Comparison of ENCODE assay signal across 8 cellular contexts in genomic region chr2:233386382-233387041, GRCh38. TPM values are rescaled to one million over a fixed set of nuclear protein-coding genes. Genes with fewer than 3 reads are reported as not detected.
A peak's percentile ranks its signal among the peaks of the same experiment; 100 is the strongest.
DNase-seq lines count a peak whose midpoint lies in the region; ATAC-seq, FAIRE-seq and TF ChIP-seq lines count a peak whose summit lies in the region.

No MANE protein-coding gene starts in this region.

- ATAC-seq in aorta (ENCODE audit: low FRiP score) (peak; percentile 37), GM19452 (IDR thresholded peaks at IDR 0.05; ENCODE audit: unreplicated experiment) (no peak)

- no peak overlapping the region for H3K4me3 ChIP-seq in aorta (ENCODE audit: low read length in 2 of 2)

- intact Hi-C loops in aorta (cut with DNase I), result loop anchor here in 1 of 2 donors (5.0 kb wide), 1 partner anchor 34 kb away; the partner anchor contains the start of gene DGKD

- no peaks in the 10 kb centered on the region for H3K4me1 ChIP-seq in aorta (ENCODE audit: control insufficient read depth in 1 of 2, insufficient read depth in 2 of 2, low read length in 2 of 2)

- FAIRE-seq in H54 (lab: Jason Lieb, UNC), result no peak

- no peaks in the 10 kb centered on the region for H3K9me3 ChIP-seq in aorta (ENCODE audit: control insufficient read depth, low read length)

- no peak for TF ChIP-seq POLR2A in H54 (IDR thresholded peaks at IDR 0.05; ENCODE audit: low read depth, low read length)

- no peaks in the 10 kb centered on the region for H3K36me3 ChIP-seq in aorta (ENCODE audit: control insufficient read depth in 1 of 2, insufficient read depth in 2 of 2, low read length in 1 of 2)

- 36 to 39% methylated on average over 13 of the region's 13 CpGs for WGBS in aorta, 2 donors

- no peaks in the 10 kb centered on the region for H3K27me3 ChIP-seq in aorta (ENCODE audit: control insufficient read depth in 1 of 2, insufficient read depth in 2 of 2, low read length in 1 of 2)

- DNase-seq in stimulated activated CD4-positive, alpha-beta T cell treated with anti-CD3 and anti-CD28 coated beads, Interleukin-1b, Interleukin-23, amount 100 ng/mL, for 48 hours, result peak; percentile 42
- DNase-seq in stimulated activated CD4-positive, alpha-beta T cell treated with anti-CD3 and anti-CD28 coated beads, Interleukin-12 subunit alpha, Interleukin-12 subunit beta, amount 100 ng/mL, for 4 hours, result no peak
- DNase-seq in caudate nucleus (lab: John Stamatoyannopoulos, UW) (peak in 4 of 61 donors; percentile 11 to 36 (median 24)), mesenteric fat pad (ENCODE audit: low spot score) (peak; percentile 81), aorta (no peak), H54 (ENCODE audit: insufficient read length, low spot score) (no peak), NCI-H2029 treated with DMSO at 0.1 percent for 48 hours (lab: John Stamatoyannopoulos, UW) (no peak)

- H3K27ac ChIP-seq in caudate nucleus (ENCODE audit: low read depth, low read length) (peak overlapping the region; percentile 74), aorta (ENCODE audit: low read depth in 1 of 2, low read length in 2 of 2) (no peak overlapping the region)

RNA-seq across cellular contexts. Expression of gene DGKD, which starts 32.2 kb away (rescaled TPM):
- 67.2 TPM for total RNA-seq in mesenteric fat pad
- total RNA-seq in aorta, result 100 to 1,000 TPM in 1 of 2 donors, 10 to 100 TPM in 1; 74.3 to 250 TPM
- polyA plus RNA-seq in aorta, result 10 to 100 TPM in 1 of 2 donors, 1 to 10 TPM in 1; 8.9 to 62.2 TPM

Comparison
In these comparisons a context has a peak if more than half of its experiments do, and no peak if none do; other contexts are left out.
1. DNase-seq: peak in stimulated activated CD4-positive, alpha-beta T cell treated with anti-CD3 and anti-CD28 coated beads, Interleukin-1b, Interleukin-23, amount 100 ng/mL, for 48 hours (single experiment) and mesenteric fat pad (single experiment); none in stimulated activated CD4-positive, alpha-beta T cell treated with anti-CD3 and anti-CD28 coated beads, Interleukin-12 subunit alpha, Interleukin-12 subunit beta, amount 100 ng/mL, for 4 hours (single experiment), aorta (0 of 2), H54 (single experiment) and NCI-H2029 treated with DMSO at 0.1 percent for 48 hours (single experiment).